Comparison of ENCODE assay signal across 22 cellular contexts in genomic region chrX:96692454-96692853, GRCh38. TPM values are rescaled to one million over a fixed set of nuclear protein-coding genes. Genes with fewer than 3 reads are reported as not detected.
DNase-seq lines count a peak whose midpoint lies in the region; ATAC-seq and TF ChIP-seq lines count a peak whose summit lies in the region.
"Had no signal": no experiment of that assay in that cellular context is flagged by ENCODE, and none has a peak within 500 bp of the region (broad histone marks: within the 10 kb centered on the region; RNA-seq: fewer than 3 reads in every experiment).

No MANE protein-coding gene starts in this region.

- H3K27me3 ChIP-seq in mammary epithelial cell (ENCODE audit: insufficient read depth, low read length) (no peaks in the 10 kb centered on the region), left ventricle myocardium inferior (ENCODE audit: low read depth) (no peaks in the 10 kb centered on the region), suprapubic skin (no peaks in the 10 kb centered on the region), transverse colon (no peaks in the 10 kb centered on the region)

- no peak for TF ChIP-seq EP300 in suprapubic skin (IDR thresholded peaks at IDR 0.05)
- no peak for TF ChIP-seq EP300 in transverse colon (IDR thresholded peaks at IDR 0.05; ENCODE audit: low read depth)

- no peaks in the 10 kb centered on the region for H4K20me1 ChIP-seq in mammary epithelial cell (ENCODE audit: insufficient read depth, low read length)

- H3K4me2 ChIP-seq in mammary epithelial cell (ENCODE audit: insufficient read depth, low read depth, low read length) = no peak overlapping the region
- H3K4me2 ChIP-seq: A549 had no signal

- ATAC-seq in GM21737 (IDR thresholded peaks at IDR 0.05; ENCODE audit: unreplicated experiment) = no peak
- ATAC-seq: A549; stimulated activated effector memory CD8-positive, alpha-beta T cell treated with anti-CD3 and anti-CD28 coated beads, Interleukin-12 subunit alpha, Interleukin-12 subunit beta, amount 100 ng/mL, for 72 hours; T-cell had no signal

- no peak overlapping the region for H3K27ac ChIP-seq in mammary epithelial cell (ENCODE audit: insufficient read depth, low read depth, low read length)
- peak overlapping the region; percentile 23 for H3K27ac ChIP-seq in left ventricle myocardium inferior (replicated peaks)
- H3K27ac ChIP-seq in suprapubic skin = peak overlapping the region; percentile 24
- no peak overlapping the region for H3K27ac ChIP-seq in transverse colon
- H3K27ac ChIP-seq: A549, VCaP had no signal

- H3K4me1 ChIP-seq in mammary epithelial cell (ENCODE audit: insufficient read depth, low read length) (no peaks in the 10 kb centered on the region), left ventricle myocardium inferior (peaks cover 18% of the 10 kb centered on the region), suprapubic skin (peaks cover 9% of the 10 kb centered on the region), transverse colon (peaks cover 0 to 5% (median 0%) of the 10 kb centered on the region in 4 donors)
- H3K4me1 ChIP-seq: A549 had no signal

- in situ Hi-C loops in mammary epithelial cell (cut with MboI; ENCODE audit: low sequenced_read_pairs in 2 of 2) (no loop called here), transverse colon (cut with MboI; ENCODE audit: low pct_ligation_motif_present in 1 of 4, low pct_unique_long_range_greater_than_20kb in 1 of 4, low sequenced_read_pairs in 3 of 4) (no loop called here)

- H2AFZ ChIP-seq in mammary epithelial cell (ENCODE audit: low read depth, low read length) = no peak overlapping the region

- H3K9me3 ChIP-seq in mammary epithelial cell (replicated peaks; ENCODE audit: insufficient read depth, low read length) = no peaks in the 10 kb centered on the region
- no peaks in the 10 kb centered on the region for H3K9me3 ChIP-seq in left ventricle myocardium inferior (replicated peaks)
- no peaks in the 10 kb centered on the region for H3K9me3 ChIP-seq in suprapubic skin
- no peaks in the 10 kb centered on the region for H3K9me3 ChIP-seq in transverse colon
- H3K9me3 ChIP-seq: A549 had no signal

- TF ChIP-seq CTCF in mammary epithelial cell (conservative IDR thresholded peaks at IDR 0.05 in 1 of 2, IDR thresholded peaks at IDR 0.05 in 1 of 2; ENCODE audit: extremely low read depth in 1 of 2, insufficient read depth in 1 of 2, low read depth in 1 of 2, low read length in 2 of 2) = no peak
- TF ChIP-seq CTCF in left ventricle myocardium inferior (IDR thresholded peaks at IDR 0.05; ENCODE audit: borderline replicate concordance) = no peak
- no peak for TF ChIP-seq CTCF in suprapubic skin (IDR thresholded peaks at IDR 0.05)
- no peak for TF ChIP-seq CTCF in transverse colon (IDR thresholded peaks at IDR 0.05)

- dilution Hi-C loops in mammary epithelial cell (cut with HindIII; ENCODE audit: low sequenced_read_pairs) = no loop called here

- no peak for TF ChIP-seq POLR2A in suprapubic skin (IDR thresholded peaks at IDR 0.05)
- TF ChIP-seq POLR2A in transverse colon (IDR thresholded peaks at IDR 0.05) = no peak

- H3K79me2 ChIP-seq in mammary epithelial cell (ENCODE audit: insufficient read depth, low read length) = peaks cover 46% of the 10 kb centered on the region

- H3K9ac ChIP-seq in mammary epithelial cell (ENCODE audit: insufficient read depth, low read length) = no peak overlapping the region

- 67% methylated on average over 1 of the region's 1 CpG for WGBS in mammary epithelial cell (ENCODE audit: low coverage, missing lambda C conversion rate)
- WGBS in suprapubic skin = 32% methylated on average over 1 of the region's 1 CpG
- 50 to 79% methylated on average over 1 of the region's 1 CpG for WGBS in transverse colon (ENCODE audit: low coverage in 1 of 2), 2 donors

- BruUV-seq in mammary epithelial cell (replicated peaks; lab: Mats Ljungman, UMichigan) = no TSS peak

- H3K4me3 ChIP-seq in mammary epithelial cell (replicated peaks in 1 of 3; ENCODE audit: insufficient read depth in 1 of 3, low read depth in 2 of 3, low read length in 3 of 3) (no peak overlapping the region), left ventricle myocardium inferior (no peak overlapping the region), suprapubic skin (no peak overlapping the region), transverse colon (no peak overlapping the region)
- H3K4me3 ChIP-seq: A549, coronary artery had no signal

- CTCF ChIA-PET in mammary epithelial cell (lab: Charles Lee; ENCODE audit: low non-redundant PET) = no interaction called here

- intact Hi-C loops in mammary epithelial cell (cut with micrococcal nuclease) = no loop called here
- intact Hi-C loops in left ventricle myocardium inferior (cut with micrococcal nuclease) = no loop called here
- intact Hi-C loops in transverse colon (cut with DNase I; ENCODE audit: low total_unique reads) = no loop called here

- peak; percentile 30 for DNase-seq in SIG-M5 treated with dmso at 0.1 percent for 504 hours (lab: John Stamatoyannopoulos, UW; ENCODE audit: unreplicated experiment)
- no peak for DNase-seq in SIG-M5 (lab: John Stamatoyannopoulos, UW)
- peak; percentile 1 for DNase-seq in mammary epithelial cell
- DNase-seq in left ventricle myocardium inferior = no peak
- DNase-seq in suprapubic skin (ENCODE audit: low spot score in 2 of 2) = no peak
- DNase-seq in stimulated activated CD4-positive, alpha-beta T cell treated with anti-CD3 and anti-CD28 coated beads, Interleukin-2, amount 100 ng/mL, for 48 hours = no peak
- no peak for DNase-seq in transverse colon
- DNase-seq: activated CD4-positive, alpha-beta memory T cell treated with anti-CD3 and anti-CD28 coated beads for 36 hours; activated naive CD4-positive, alpha-beta T cell treated with anti-CD3 and anti-CD28 coated beads for 36 hours; activated T-cell treated with anti-CD3 and anti-CD28 coated beads, Interleukin-2, amount 50 U/mL, for 24 hours; CD4-positive, alpha-beta memory T cell; DMS79 treated with DMSO at 0.1 percent for 48 hours; head of caudate nucleus; NCI-H1694; nephron progenitor cell; NK-92 treated with Interleukin-12 subunit alpha and Interleukin-12 subunit beta, amount 100 ng/mL, for 24 hours; T-cell had no signal

- no peaks in the 10 kb centered on the region for H3K36me3 ChIP-seq in mammary epithelial cell (ENCODE audit: insufficient read depth, low read length)
- H3K36me3 ChIP-seq in left ventricle myocardium inferior = no peaks in the 10 kb centered on the region
- no peaks in the 10 kb centered on the region for H3K36me3 ChIP-seq in suprapubic skin
- no peaks in the 10 kb centered on the region for H3K36me3 ChIP-seq in transverse colon

RNA-seq across cellular contexts. Expression of gene DIAPH2, which starts 7.8 kb away (rescaled TPM):
- total RNA-seq in mammary epithelial cell = 10 to 100 TPM; 12.5 to 17.8 TPM
- 4.5 TPM for polyA plus RNA-seq in mammary epithelial cell
- polyA minus RNA-seq in mammary epithelial cell = 7.1 TPM
- total RNA-seq in left ventricle myocardium inferior = 9.3 TPM
- total RNA-seq in suprapubic skin = 10 to 100 TPM; 17.5 to 38.7 (median 18.6) TPM
- total RNA-seq in transverse colon = 10 to 100 TPM; 39.5 to 61.0 (median 56.5) TPM

Comparison
In these comparisons a context has a peak if more than half of its experiments do, and no peak if none do; other contexts are left out.
1. DNase-seq: peak in SIG-M5 treated with dmso at 0.1 percent for 504 hours (single experiment) and mammary epithelial cell (single experiment); none in SIG-M5 (single experiment), left ventricle myocardium inferior (single experiment), suprapubic skin (0 of 2), stimulated activated CD4-positive, alpha-beta T cell treated with anti-CD3 and anti-CD28 coated beads, Interleukin-2, amount 100 ng/mL, for 48 hours (0 of 2) and transverse colon (single experiment).
2. H3K27ac ChIP-seq: peak in left ventricle myocardium inferior (single experiment) and suprapubic skin (single experiment); none in mammary epithelial cell (single experiment) and transverse colon (0 of 4).